31 cellular contexts compared by ENCODE assay signal in the genomic region with DNA sequence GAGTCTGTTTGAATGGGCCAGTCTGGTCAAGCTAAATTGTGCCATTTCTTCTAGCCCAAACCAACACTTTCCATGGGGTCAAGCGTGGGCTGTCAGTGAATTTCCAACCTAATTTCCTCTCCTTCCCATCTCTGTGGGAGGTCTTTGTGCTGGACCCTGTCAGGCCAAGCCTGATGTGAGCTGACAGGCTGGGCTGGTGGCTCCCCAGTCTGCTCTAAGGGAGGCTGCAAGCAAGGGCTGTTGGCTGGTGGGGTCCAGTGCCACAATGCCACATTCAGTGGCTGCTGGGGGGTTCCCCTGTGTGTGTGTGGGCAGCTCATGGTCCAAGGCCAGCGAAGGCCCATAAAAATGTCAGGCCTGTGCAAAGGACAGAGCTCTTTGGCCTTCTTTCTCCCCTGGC.
"Had no signal": no experiment of that assay in that cellular context is flagged by ENCODE, and none has a peak within 500 bp of the region (broad histone marks: within the 10 kb centered on the region; RNA-seq: fewer than 3 reads in every experiment).

No MANE protein-coding gene starts in this region.

- H3K4me2 ChIP-seq: hepatocyte had no signal

- H3K9me3 ChIP-seq: esophagus muscularis mucosa, gastroesophageal sphincter, heart left ventricle, mucosa of descending colon, prostate gland, suprapubic skin, vagina had no signal

- H3K36me3 ChIP-seq: esophagus muscularis mucosa, gastroesophageal sphincter, heart left ventricle, prostate gland, suprapubic skin, vagina had no signal

- H3K4me1 Mint-ChIP-seq: stimulated activated naive CD8-positive, alpha-beta T cell treated with anti-CD3 and anti-CD28 coated beads, Interleukin-15, amount 100 ng/mL, for 72 hours had no signal

- H3K79me2 ChIP-seq: hepatocyte had no signal

- H3K36me3 Mint-ChIP-seq: memory B cell; mesothelial cell of epicardium; natural killer cell treated with Interleukin-12 subunit alpha and Interleukin-12 subunit beta and Interleukin-15 and Interleukin-18, amount 100 ng/mL, for 72 hours had no signal

- H3K4me3 Mint-ChIP-seq: memory B cell; mesothelial cell of epicardium; naive B cell; natural killer cell treated with Interleukin-12 subunit alpha and Interleukin-12 subunit beta and Interleukin-15 and Interleukin-18, amount 100 ng/mL, for 72 hours; neural crest cell; stimulated activated naive CD8-positive, alpha-beta T cell treated with anti-CD3 and anti-CD28 coated beads, Interleukin-15, amount 100 ng/mL, for 72 hours had no signal

- DNase-seq: dorsolateral prefrontal cortex; effector CD4-positive, alpha-beta T cell; foreskin keratinocyte; heart left ventricle; kidney; mucosa of descending colon; naive B cell; nucleus accumbens; right cardiac atrium; small intestine; stimulated activated CD4-positive, alpha-beta T cell treated with anti-CD3 and anti-CD28 coated beads, Interleukin-12 subunit alpha, Interleukin-12 subunit beta, amount 100 ng/mL, for 4 hours; stimulated activated CD4-positive, alpha-beta T cell treated with anti-CD3 and anti-CD28 coated beads, Interleukin-1b, Interleukin-23, amount 100 ng/mL, for 48 hours; stimulated activated CD4-positive, alpha-beta T cell treated with anti-CD3 and anti-CD28 coated beads, Interleukin-4, amount 100 ng/mL, for 1 hour; stimulated activated CD8-positive, alpha-beta memory T cell treated with anti-CD3 and anti-CD28 coated beads, Interleukin-4, amount 100 ng/mL, for 48 hours; stimulated activated naive CD4-positive, alpha-beta T cell; stimulated activated naive CD8-positive, alpha-beta T cell treated with anti-CD3 and anti-CD28 coated beads, Interleukin-15, amount 100 ng/mL, for 72 hours; trophoblast cell had no signal

- H3K9me3 Mint-ChIP-seq: memory B cell; mesothelial cell of epicardium; naive B cell; natural killer cell treated with Interleukin-12 subunit alpha and Interleukin-12 subunit beta and Interleukin-15 and Interleukin-18, amount 100 ng/mL, for 72 hours; neural crest cell; stimulated activated naive CD8-positive, alpha-beta T cell treated with anti-CD3 and anti-CD28 coated beads, Interleukin-15, amount 100 ng/mL, for 72 hours had no signal

- FAIRE-seq: colon, endothelial cell of umbilical vein, kidney, small intestine had no signal

- H3K27me3 ChIP-seq: dorsolateral prefrontal cortex, esophagus muscularis mucosa, gastroesophageal sphincter, heart left ventricle, hepatocyte, suprapubic skin, vagina had no signal

- H3K27ac Mint-ChIP-seq: memory B cell; mesothelial cell of epicardium; naive B cell; natural killer cell treated with Interleukin-12 subunit alpha and Interleukin-12 subunit beta and Interleukin-15 and Interleukin-18, amount 100 ng/mL, for 72 hours; stimulated activated naive CD8-positive, alpha-beta T cell treated with anti-CD3 and anti-CD28 coated beads, Interleukin-15, amount 100 ng/mL, for 72 hours had no signal

- H3K27me3 Mint-ChIP-seq: memory B cell; stimulated activated naive CD8-positive, alpha-beta T cell treated with anti-CD3 and anti-CD28 coated beads, Interleukin-15, amount 100 ng/mL, for 72 hours had no signal

- ATAC-seq: foreskin keratinocyte; gastroesophageal sphincter; heart left ventricle; left lobe of liver; mucosa of descending colon; natural killer cell treated with Interleukin-12 subunit alpha and Interleukin-12 subunit beta and Interleukin-15 and Interleukin-18, amount 100 ng/mL, for 72 hours; right cardiac atrium; stimulated activated naive CD8-positive, alpha-beta T cell treated with anti-CD3 and anti-CD28 coated beads, Interleukin-15, amount 100 ng/mL, for 72 hours had no signal

- H3K4me1 ChIP-seq: prostate gland, suprapubic skin, vagina had no signal

- H3K27ac ChIP-seq: dorsolateral prefrontal cortex, esophagus muscularis mucosa, foreskin keratinocyte, gastroesophageal sphincter, heart left ventricle, hepatocyte, prostate gland, suprapubic skin, vagina had no signal

- H2AFZ ChIP-seq: hepatocyte had no signal

- H3K4me3 ChIP-seq: dorsolateral prefrontal cortex, esophagus muscularis mucosa, gastroesophageal sphincter, heart left ventricle, hepatocyte, lung, mucosa of descending colon, prostate gland, suprapubic skin, vagina had no signal
